In the genomic region with DNA sequence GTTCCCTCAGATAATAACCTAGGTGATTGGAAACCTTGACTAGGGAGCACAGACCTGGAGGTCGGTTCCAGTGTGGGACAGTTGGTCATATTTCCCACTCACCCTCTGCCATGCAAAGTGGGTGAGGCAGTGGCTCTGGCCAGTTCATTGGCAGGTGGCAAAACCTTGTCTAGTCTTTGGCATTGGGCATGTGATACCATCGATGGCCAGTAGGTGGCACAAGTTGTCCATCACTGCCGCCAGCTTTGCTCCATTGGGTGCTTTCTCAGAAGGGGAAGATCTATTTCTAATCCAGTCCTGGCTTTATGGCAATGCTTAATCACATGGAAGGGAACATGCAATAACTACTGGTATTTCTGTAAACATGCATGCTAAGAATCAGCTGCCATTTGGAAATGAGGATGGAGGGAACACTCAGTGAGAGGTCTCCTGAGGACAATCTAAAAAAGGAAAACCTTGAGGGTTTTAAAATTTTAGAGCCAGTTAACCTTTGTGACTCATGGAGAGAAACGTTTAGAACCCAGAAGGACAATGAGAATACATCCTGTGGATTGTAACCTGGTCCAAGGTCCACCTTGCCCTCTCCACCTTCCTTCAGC, we compare ENCODE assay signal across 7 cellular contexts.
DNase-seq lines count a peak whose midpoint lies in the region; ATAC-seq, FAIRE-seq and TF ChIP-seq lines count a peak whose summit lies in the region.
"Not testable (repeated sequence)": the region's sequence is repeated elsewhere in the genome, so short reads cannot be mapped to it uniquely, and the experiment has no call there.

No MANE protein-coding gene starts in this region.

- H3K9ac ChIP-seq in Loucy (ENCODE audit: low read depth, low read length, poor library complexity, severe bottlenecking); endodermal cell (ENCODE audit: extremely low read depth, low read length, poor library complexity, severe bottlenecking): not testable (repeated sequence)

- H3K4me3 Mint-ChIP-seq in endodermal cell, result not testable (repeated sequence)

- not testable (repeated sequence) for H3K4me2 ChIP-seq in Loucy (ENCODE audit: low read depth, low read length, poor library complexity, severe bottlenecking); hepatocyte

- not testable (repeated sequence) for TF ChIP-seq POLR2A in GM12891 (IDR thresholded peaks at IDR 0.05; ENCODE audit: low read depth, low read length)

- not testable (repeated sequence) for H3K36me3 Mint-ChIP-seq in endodermal cell (ENCODE audit: low read depth)

- not testable (repeated sequence) for DNase-seq in GM12891 (ENCODE audit: insufficient read length, low spot score); hepatocyte (ENCODE audit: low spot score); omental fat pad (ENCODE audit: low spot score)
- DNase-seq in HCEC 1CT, result peak; percentile 2
- peak; percentile 2 for DNase-seq in activated T-cell treated with anti-CD3 and anti-CD28 coated beads for 24 hours (ENCODE audit: low read depth)
- DNase-seq in endodermal cell, result peak; percentile 24

- H3K27me3 Mint-ChIP-seq in endodermal cell (ENCODE audit: insufficient read depth), result not testable (repeated sequence)

- peak; percentile 92 for ATAC-seq in omental fat pad (ENCODE audit: low FRiP score)

- not testable (repeated sequence) for H3K9me3 Mint-ChIP-seq in endodermal cell

- not testable (repeated sequence) for H3K9me3 ChIP-seq in Loucy (ENCODE audit: insufficient read depth, low read depth, low read length); endodermal cell (ENCODE audit: control insufficient read depth, low read length); hepatocyte (ENCODE audit: low read depth)

- H3K4me1 ChIP-seq in Loucy (ENCODE audit: insufficient read depth, low read length, poor library complexity, severe bottlenecking); endodermal cell (ENCODE audit: control insufficient read depth, insufficient read depth, low read length); hepatocyte (ENCODE audit: insufficient read depth): not testable (repeated sequence)

- not testable (repeated sequence) for H3K27me3 ChIP-seq in Loucy (ENCODE audit: insufficient read depth, low read length, poor library complexity, severe bottlenecking); endodermal cell (ENCODE audit: control insufficient read depth, insufficient read depth, low read length, poor library complexity, severe bottlenecking); hepatocyte

- H4K20me1 ChIP-seq in Loucy (ENCODE audit: insufficient read depth, low read length, poor library complexity, severe bottlenecking); hepatocyte (ENCODE audit: insufficient read depth, poor library complexity, severe bottlenecking): not testable (repeated sequence)

- H3K4me1 Mint-ChIP-seq in endodermal cell, result not testable (repeated sequence)

- H3K79me2 ChIP-seq in Loucy (ENCODE audit: insufficient read depth, low read length); hepatocyte: not testable (repeated sequence)

- not testable (repeated sequence) for H3K36me3 ChIP-seq in Loucy (ENCODE audit: insufficient read depth, low read length); endodermal cell (ENCODE audit: control insufficient read depth, insufficient read depth, low read length); hepatocyte (replicated peaks; ENCODE audit: insufficient read depth, low read depth)

- not testable (repeated sequence) for H3K27ac ChIP-seq in endodermal cell (ENCODE audit: low read depth, low read length); hepatocyte

- H3K9me2 ChIP-seq in Loucy (replicated peaks; ENCODE audit: low read depth, low read length); hepatocyte (replicated peaks; ENCODE audit: insufficient read depth): not testable (repeated sequence)

- H3K4me3 ChIP-seq in Loucy (ENCODE audit: low read length, poor library complexity, severe bottlenecking); endodermal cell (ENCODE audit: low read length); hepatocyte: not testable (repeated sequence)

- FAIRE-seq in GM12891 (lab: Jason Lieb, UNC), result peak; percentile 99

- H2AFZ ChIP-seq in Loucy (ENCODE audit: low read length); hepatocyte: not testable (repeated sequence)

- 0% methylated on average over 1 of the region's 4 CpGs; no CpG with 5 or more reads in 1 of the 2 experiments for WGBS in endodermal cell (ENCODE audit: insufficient coverage in 1 of 2, insufficient read length in 1 of 2), 2 experiments
- WGBS in hepatocyte (ENCODE audit: low lambda C conversion rate, missing lambda C conversion rate), result 0% methylated on average over 2 of the region's 4 CpGs

- TF ChIP-seq CTCF in Loucy (conservative IDR thresholded peaks at IDR 0.05; ENCODE audit: low read length) (peak; percentile 26; the same call in 1 of the 2 replicates), hepatocyte (IDR thresholded peaks at IDR 0.05; ENCODE audit: poor library complexity) (peak; percentile 38)
- not testable (repeated sequence) for TF ChIP-seq CTCF in endodermal cell (conservative IDR thresholded peaks at IDR 0.05); omental fat pad (IDR thresholded peaks at IDR 0.05)

- not testable (repeated sequence) for H3K27ac Mint-ChIP-seq in endodermal cell

- not testable (repeated sequence) for H3F3A ChIP-seq in Loucy (ENCODE audit: low read depth)
